ENCODE assay signal across 25 cellular contexts in the genomic region with DNA sequence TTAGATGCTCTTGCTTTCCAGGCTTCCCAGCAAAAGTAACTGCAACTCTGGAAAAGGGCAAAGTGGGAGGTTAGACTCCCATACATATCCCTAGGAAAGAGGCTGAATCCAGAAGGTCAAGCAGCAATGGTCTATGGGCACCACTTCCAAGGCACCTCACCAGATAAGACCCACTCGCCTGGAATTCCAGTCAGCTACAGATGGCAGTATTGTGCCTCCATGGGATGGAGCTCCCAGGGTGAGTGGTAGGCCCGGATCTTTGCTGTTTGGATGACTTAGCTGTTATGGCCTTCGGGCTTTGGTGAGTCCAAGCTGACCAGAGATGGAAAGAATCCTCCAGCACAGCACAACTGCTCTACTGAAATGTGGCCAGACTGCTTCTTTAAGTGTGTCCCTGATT.
"Had no signal": no experiment of that assay in that cellular context is flagged by ENCODE, and none has a peak within 500 bp of the region (broad histone marks: within the 10 kb centered on the region; RNA-seq: fewer than 3 reads in every experiment).

No MANE protein-coding gene starts in this region.

- H3K4me1 ChIP-seq: ascending aorta, body of pancreas, SJSA1 had no signal

- H3K27me3 ChIP-seq: ascending aorta, body of pancreas, SJSA1 had no signal

- DNase-seq: activated B cell treated with CpG ODN at 0.5 μM for 24 hours; activated CD4-positive, alpha-beta memory T cell treated with anti-CD3 and anti-CD28 coated beads for 36 hours; activated CD4-positive, alpha-beta T cell treated with anti-CD3 and anti-CD28 coated beads for 1 hour; activated CD4-positive, alpha-beta T cell treated with anti-CD3 and anti-CD28 coated beads, Interleukin-2, amount 10 ng/mL, durations not matched to agents 7 days and 5 days; activated CD8-positive, alpha-beta memory T cell treated with anti-CD3 and anti-CD28 coated beads for 24 hours; activated effector memory CD4-positive, alpha-beta T cell treated with anti-CD3 and anti-CD28 coated beads, Interleukin-2, amount 50 U/mL, for 16 hours; activated naive CD4-positive, alpha-beta T cell treated with Interleukin-2 at 50 U/mL for 16 hours; activated naive CD8-positive, alpha-beta T cell treated with anti-CD3 and anti-CD28 coated beads, Interleukin-2, amount 50 U/mL, for 24 hours; activated T-cell treated with anti-CD3 and anti-CD28 coated beads, Interleukin-2, amount 50 U/mL, for 4 hours; amniotic stem cell; body of pancreas; central memory CD4-positive, alpha-beta T cell; Karpas-422; MM.1S; NCI-H1105; NCI-H1436; NCI-H1694 treated with DMSO at 0.1 percent for 48 hours; NCI-H2029 treated with DMSO at 0.1 percent for 48 hours; NCI-H2227 treated with DMSO at 0.1 percent for 48 hours; NCI-H446 treated with DMSO at 0.1 percent for 48 hours; NCI-H526; PC-3; SHP77 had no signal

- H3K27ac ChIP-seq: ascending aorta, body of pancreas, SJSA1 had no signal

- H3K36me3 ChIP-seq: ascending aorta, SJSA1 had no signal

- H3K9me3 ChIP-seq: ascending aorta, body of pancreas, SJSA1 had no signal

- H3K4me3 ChIP-seq: ascending aorta, body of pancreas, SJSA1 had no signal
